Comparison of ENCODE assay signal across 26 cellular contexts in genomic region chr6:134000443-134000842, GRCh38. TPM values are rescaled to one million over a fixed set of nuclear protein-coding genes. Genes with fewer than 3 reads are reported as not detected.
A peak's percentile ranks its signal among the peaks of the same experiment; 100 is the strongest.
DNase-seq lines count a peak whose midpoint lies in the region; ATAC-seq, FAIRE-seq and TF ChIP-seq lines count a peak whose summit lies in the region.
"Had no signal": no experiment of that assay in that cellular context is flagged by ENCODE, and none has a peak within 500 bp of the region (broad histone marks: within the 10 kb centered on the region; RNA-seq: fewer than 3 reads in every experiment).

No MANE protein-coding gene starts in this region.

- BruUV-seq in Calu3 (replicated peaks; lab: Mats Ljungman, UMichigan) = no TSS peak

- no peak for TF ChIP-seq CTCF in Calu3 (IDR thresholded peaks at IDR 0.05; ENCODE audit: unreplicated experiment)
- no peak for TF ChIP-seq CTCF in KMS-11 (conservative IDR thresholded peaks at IDR 0.05; ENCODE audit: low read depth, low read length)
- no peak for TF ChIP-seq CTCF in bronchial epithelial cell (IDR thresholded peaks at IDR 0.05; ENCODE audit: insufficient read depth, low read length, severe bottlenecking)
- TF ChIP-seq CTCF in mesothelial cell of epicardium (IDR thresholded peaks at IDR 0.05; ENCODE audit: unreplicated experiment) = no peak
- no peak for TF ChIP-seq CTCF in CD4-positive, alpha-beta T cell (IDR thresholded peaks at IDR 0.05)
- no peak for TF ChIP-seq CTCF in sigmoid colon (IDR thresholded peaks at IDR 0.05)
- no peak for TF ChIP-seq CTCF in vagina (IDR thresholded peaks at IDR 0.05)

- H4K20me1 ChIP-seq in KMS-11 (ENCODE audit: insufficient read depth) = no peaks in the 10 kb centered on the region
- H4K20me1 ChIP-seq: BLaER1 treated with 17β-estradiol and CSF1 and Interleukin-3, amounts not matched to agents 10 nM and 100 nM had no signal

- no peaks in the 10 kb centered on the region for H3K79me2 ChIP-seq in KMS-11 (ENCODE audit: insufficient read depth, low read depth)

- CTCF ChIA-PET in Calu3 (lab: Charles Lee) = interaction anchor here (0.6 to 1.2 kb wide), 3 partner anchors 10 to 59 kb away, joined by 3 to 5 read pairs (median 5); no protein-coding TSS in a partner anchor
- CTCF ChIA-PET in CD4-positive, alpha-beta T cell (lab: Charles Lee) = no interaction called here

- no peak overlapping the region for H3K9ac ChIP-seq in KMS-11
- H3K9ac ChIP-seq: BLaER1 treated with 17β-estradiol and CSF1 and Interleukin-3, amounts not matched to agents 10 nM and 100 nM had no signal

- H2AFZ ChIP-seq in KMS-11 (ENCODE audit: low read depth) = no peak overlapping the region

- TF ChIP-seq EP300 in sigmoid colon (IDR thresholded peaks at IDR 0.05) = no peak

- H3K27ac ChIP-seq in KMS-11 (no peak overlapping the region), sigmoid colon (no peak overlapping the region), vagina (no peak overlapping the region)
- no peak overlapping the region for H3K27ac ChIP-seq in CD4-positive, alpha-beta T cell (ENCODE audit: low read depth, low read length)
- H3K27ac ChIP-seq: A549; BLaER1 treated with 17β-estradiol and CSF1 and Interleukin-3, amounts not matched to agents 10 nM and 100 nM; SK-N-MC had no signal

- H3K27me3 Mint-ChIP-seq in Calu3 (ENCODE audit: unreplicated experiment) = no peaks in the 10 kb centered on the region
- H3K27me3 Mint-ChIP-seq in mesothelial cell of epicardium (ENCODE audit: low read depth) = no peaks in the 10 kb centered on the region
- peaks cover 10% of the 10 kb centered on the region for H3K27me3 Mint-ChIP-seq in CD4-positive, alpha-beta T cell

- H3K4me1 ChIP-seq in KMS-11 (ENCODE audit: low read depth, poor library complexity, severe bottlenecking) (peaks cover 75% of the 10 kb centered on the region), sigmoid colon (peaks cover 0 to 4% (median 0%) of the 10 kb centered on the region in 4 donors), vagina (no peaks in the 10 kb centered on the region)

- 0 out of 2 replicates have a peak overlapping the region, but pooled peaks have one; percentile 39 for H3K4me2 ChIP-seq in KMS-11
- H3K4me2 ChIP-seq: A549; BLaER1 treated with 17β-estradiol and CSF1 and Interleukin-3, amounts not matched to agents 10 nM and 100 nM had no signal

- H3K36me3 Mint-ChIP-seq in Calu3 (ENCODE audit: insufficient read depth, unreplicated experiment) = peaks cover 6% of the 10 kb centered on the region
- H3K36me3 Mint-ChIP-seq in mesothelial cell of epicardium = peaks cover 8% of the 10 kb centered on the region
- no peaks in the 10 kb centered on the region for H3K36me3 Mint-ChIP-seq in CD4-positive, alpha-beta T cell (ENCODE audit: low read depth)
- H3K36me3 Mint-ChIP-seq: CD4-positive, alpha-beta memory T cell had no signal

- DNase-seq in Calu3 = no peak
- DNase-seq in bronchial epithelial cell (ENCODE audit: low read depth) = peak; percentile 87
- no peak for DNase-seq in mesothelial cell of epicardium (ENCODE audit: low spot score in 2 of 2, unreplicated experiment in 2 of 2)
- DNase-seq in CD4-positive, alpha-beta T cell = no peak
- no peak for DNase-seq in stimulated activated CD4-positive, alpha-beta T cell treated with anti-CD3 and anti-CD28 coated beads, Interleukin-4, amount 100 ng/mL, for 4 hours
- DNase-seq in sigmoid colon = no peak
- no peak for DNase-seq in vagina (ENCODE audit: extremely low spot score in 2 of 2)
- DNase-seq: AML-193; CD4-positive, alpha-beta memory T cell; COR-L47; HCEC 1CT; MG63; NCI-H2029; NCI-H446 treated with DMSO at 0.1 percent for 48 hours; NCI-H526; NCI-H82; NK-92 treated with Interleukin-12 subunit alpha and Interleukin-12 subunit beta, amount 100 ng/mL, for 24 hours; SIG-M5 had no signal

- H3K27me3 ChIP-seq in KMS-11 (ENCODE audit: insufficient read depth, low read depth) = no peaks in the 10 kb centered on the region
- no peaks in the 10 kb centered on the region for H3K27me3 ChIP-seq in bronchial epithelial cell (ENCODE audit: control insufficient read depth, insufficient read depth, low read length)
- no peaks in the 10 kb centered on the region for H3K27me3 ChIP-seq in CD4-positive, alpha-beta T cell (ENCODE audit: control insufficient read depth, insufficient read depth, low read length)
- H3K27me3 ChIP-seq in sigmoid colon = no peaks in the 10 kb centered on the region
- H3K27me3 ChIP-seq in vagina = no peaks in the 10 kb centered on the region
- H3K27me3 ChIP-seq: BLaER1 treated with 17β-estradiol and CSF1 and Interleukin-3, amounts not matched to agents 10 nM and 100 nM; MG63 had no signal

- TF ChIP-seq POLR2A in sigmoid colon (IDR thresholded peaks at IDR 0.05) (no peak), vagina (IDR thresholded peaks at IDR 0.05) (no peak)

- POLR2A ChIA-PET in CD4-positive, alpha-beta T cell (lab: Charles Lee) = no interaction called here

- H3K4me3 ChIP-seq in KMS-11 (IDR thresholded peaks at IDR 0.05; ENCODE audit: insufficient read depth, low read depth, low read length) (no peak overlapping the region), bronchial epithelial cell (ENCODE audit: low read depth, low read length) (no peak overlapping the region), sigmoid colon (no peak overlapping the region), vagina (no peak overlapping the region)
- H3K4me3 ChIP-seq: A549; BLaER1 treated with 17β-estradiol and CSF1 and Interleukin-3, amounts not matched to agents 10 nM and 100 nM; K562; MG63; SK-N-MC had no signal

- intact Hi-C loops in Calu3 (cut with micrococcal nuclease; ENCODE audit: unreplicated experiment) (no loop called here), sigmoid colon (cut with DNase I) (no loop called here), vagina (cut with DNase I) (no loop called here)
- intact Hi-C loops in CD4-positive, alpha-beta T cell (cut with DNase I, micrococcal nuclease) = no loop called here

- ATAC-seq in CD4-positive, alpha-beta T cell (ENCODE audit: poor library complexity) = no peak
- ATAC-seq: A549, K562, Panc1 had no signal

- H3K4me3 Mint-ChIP-seq in Calu3 (ENCODE audit: low read depth, unreplicated experiment) = no peak overlapping the region
- H3K4me3 Mint-ChIP-seq in mesothelial cell of epicardium = no peak overlapping the region
- H3K4me3 Mint-ChIP-seq in CD4-positive, alpha-beta T cell = no peak overlapping the region
- H3K4me3 Mint-ChIP-seq: CD4-positive, alpha-beta memory T cell had no signal

- H3K9me3 ChIP-seq in CD4-positive, alpha-beta T cell (ENCODE audit: control insufficient read depth, low read length) = no peaks in the 10 kb centered on the region
- H3K9me3 ChIP-seq in sigmoid colon (no peaks in the 10 kb centered on the region), vagina (no peaks in the 10 kb centered on the region)
- H3K9me3 ChIP-seq: A549, MG63 had no signal

- no peaks in the 10 kb centered on the region for H3K36me3 ChIP-seq in KMS-11 (ENCODE audit: insufficient read depth)
- H3K36me3 ChIP-seq in bronchial epithelial cell (ENCODE audit: control insufficient read depth, insufficient read depth, low read length) = no peaks in the 10 kb centered on the region
- no peaks in the 10 kb centered on the region for H3K36me3 ChIP-seq in sigmoid colon
- H3K36me3 ChIP-seq in vagina = no peaks in the 10 kb centered on the region
- H3K36me3 ChIP-seq: BLaER1 treated with 17β-estradiol and CSF1 and Interleukin-3, amounts not matched to agents 10 nM and 100 nM; MG63 had no signal

- 64 to 65% methylated on average over 3 of the region's 3 CpGs for WGBS in sigmoid colon, 2 donors

- peak overlapping the region; percentile 36 for H3K27ac Mint-ChIP-seq in Calu3 (ENCODE audit: unreplicated experiment)
- H3K27ac Mint-ChIP-seq in mesothelial cell of epicardium = peak overlapping the region; percentile 79
- no peak overlapping the region for H3K27ac Mint-ChIP-seq in CD4-positive, alpha-beta T cell
- H3K27ac Mint-ChIP-seq: CD4-positive, alpha-beta memory T cell had no signal

- peaks cover 60% of the 10 kb centered on the region for H3K4me1 Mint-ChIP-seq in Calu3 (ENCODE audit: low read depth, unreplicated experiment)
- H3K4me1 Mint-ChIP-seq in mesothelial cell of epicardium = peaks cover 9% of the 10 kb centered on the region
- no peaks in the 10 kb centered on the region for H3K4me1 Mint-ChIP-seq in CD4-positive, alpha-beta T cell (ENCODE audit: low read depth)
- H3K4me1 Mint-ChIP-seq: CD4-positive, alpha-beta memory T cell had no signal

- H3K9me3 Mint-ChIP-seq in Calu3 (ENCODE audit: low read depth, unreplicated experiment) = no peaks in the 10 kb centered on the region
- H3K9me3 Mint-ChIP-seq in mesothelial cell of epicardium = no peaks in the 10 kb centered on the region
- H3K9me3 Mint-ChIP-seq in CD4-positive, alpha-beta T cell = no peaks in the 10 kb centered on the region

- FAIRE-seq in bronchial epithelial cell (lab: Jason Lieb, UNC) = no peak
- FAIRE-seq: A549, G401.6, H1, K562 had no signal

RNA-seq across cellular contexts. Expression of gene TBPL1, which starts 47.4 kb away (rescaled TPM):
- total RNA-seq in Calu3 (2022) = 31.5 and 35.8 TPM in 2 replicates
- 15.9 and 18.4 TPM in 2 replicates for total RNA-seq in bronchial epithelial cell
- total RNA-seq in mesothelial cell of epicardium = 29.3 to 31.0 TPM (median 30.5 TPM) in 3 replicates
- total RNA-seq in CD4-positive, alpha-beta T cell = 10 to 100 TPM; 34.7 to 37.3 TPM
- total RNA-seq in sigmoid colon = 10 to 100 TPM in 1 of 4 donors, 1 to 10 TPM in 3; 6.6 to 13.2 (median 8.4) TPM
- polyA plus RNA-seq in sigmoid colon = 10 to 100 TPM; 22.8 to 26.4 (median 26.2) TPM
- total RNA-seq in vagina = 17.7 TPM

RNA-seq across cellular contexts. Expression of gene SLC2A12, which starts 52.0 kb away (rescaled TPM):
- 12.7 and 15.8 TPM in 2 replicates for total RNA-seq in Calu3 (2022)
- total RNA-seq in bronchial epithelial cell = 0.51 and 0.53 TPM in 2 replicates
- total RNA-seq in mesothelial cell of epicardium = 7.8 to 8.7 TPM (median 8.1 TPM) in 3 replicates
- not detected for total RNA-seq in CD4-positive, alpha-beta T cell
- total RNA-seq in sigmoid colon = 10 to 100 TPM in 2 of 4 donors, 1 to 10 TPM in 2; 4.6 to 20.7 (median 10.9) TPM
- under 1 TPM in 2 of 3 donors, not detected in 1; under 0.01 to 0.32 TPM for polyA plus RNA-seq in sigmoid colon
- 2.5 TPM for total RNA-seq in vagina
- total RNA-seq: CD4-positive, alpha-beta memory T cell had no signal
- polyA plus RNA-seq: CD4-positive, alpha-beta memory T cell had no signal
